Comparison of ENCODE assay signal across 26 cellular contexts in the genomic region with DNA sequence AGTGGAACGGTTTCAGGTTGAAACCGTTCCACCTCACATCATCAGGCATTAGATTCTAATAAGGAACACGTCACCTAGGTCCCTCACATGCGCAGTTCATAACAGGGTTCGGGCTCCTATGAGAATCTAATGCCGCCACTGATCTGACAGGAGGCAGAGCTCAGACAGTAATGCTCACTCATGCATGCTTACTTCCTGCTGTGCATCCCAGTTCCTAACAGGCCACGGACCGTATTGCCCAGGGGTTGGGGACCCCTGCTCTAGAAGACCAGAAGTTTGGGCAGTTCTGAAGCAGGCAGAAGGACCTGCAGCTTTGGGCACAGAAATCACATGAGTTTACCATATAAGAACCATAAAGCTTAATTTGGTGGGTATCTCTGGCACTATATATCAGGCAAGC.
"Had no signal": no experiment of that assay in that cellular context is flagged by ENCODE, and none has a peak within 500 bp of the region (broad histone marks: within the 10 kb centered on the region; RNA-seq: fewer than 3 reads in every experiment).

No MANE protein-coding gene starts in this region.

- H3K27me3 ChIP-seq: brain microvascular endothelial cell, cardiac muscle cell, Peyer's patch, SJSA1 had no signal

- H3K27me3 Mint-ChIP-seq: activated CD4-positive, alpha-beta T cell treated with anti-CD3 and anti-CD28 coated beads, Interleukin-2, amount 10 ng/mL, durations not matched to agents 24 days and 14 days had no signal

- H3K9me3 Mint-ChIP-seq: activated CD4-positive, alpha-beta T cell treated with anti-CD3 and anti-CD28 coated beads, Interleukin-2, amount 10 ng/mL, durations not matched to agents 24 days and 14 days; activated naive CD4-positive, alpha-beta T cell treated with anti-CD3 and anti-CD28 coated beads for 36 hours; activated T-cell treated with anti-CD3 and anti-CD28 coated beads, Interleukin-2, amount 50 U/mL, for 4 hours; WTC11 had no signal

- H3K4me3 Mint-ChIP-seq: activated CD4-positive, alpha-beta T cell treated with anti-CD3 and anti-CD28 coated beads, Interleukin-2, amount 10 ng/mL, durations not matched to agents 24 days and 14 days; activated CD8-positive, alpha-beta memory T cell treated with anti-CD3 and anti-CD28 coated beads, Interleukin-2, amount 10 ng/mL, durations not matched to agents 7 days and 5 days; activated naive CD4-positive, alpha-beta T cell treated with anti-CD3 and anti-CD28 coated beads for 36 hours; activated naive CD8-positive, alpha-beta T cell; activated T-cell treated with anti-CD3 and anti-CD28 coated beads, Interleukin-2, amount 50 U/mL, for 4 hours; T-helper 17 cell; WTC11 had no signal

- H3K27ac Mint-ChIP-seq: activated CD4-positive, alpha-beta T cell treated with anti-CD3 and anti-CD28 coated beads, Interleukin-2, amount 10 ng/mL, durations not matched to agents 24 days and 14 days; activated CD8-positive, alpha-beta memory T cell treated with anti-CD3 and anti-CD28 coated beads, Interleukin-2, amount 10 ng/mL, durations not matched to agents 7 days and 5 days; activated naive CD4-positive, alpha-beta T cell treated with anti-CD3 and anti-CD28 coated beads for 36 hours; activated naive CD8-positive, alpha-beta T cell; T-helper 17 cell; WTC11 had no signal

- H3K36me3 Mint-ChIP-seq: activated CD8-positive, alpha-beta memory T cell treated with anti-CD3 and anti-CD28 coated beads, Interleukin-2, amount 10 ng/mL, durations not matched to agents 7 days and 5 days; activated naive CD8-positive, alpha-beta T cell; WTC11 had no signal

- ATAC-seq: activated CD8-positive, alpha-beta memory T cell treated with anti-CD3 and anti-CD28 coated beads, Interleukin-2, amount 10 ng/mL, durations not matched to agents 7 days and 5 days; activated T-cell treated with anti-CD3 and anti-CD28 coated beads, Interleukin-2, amount 50 U/mL, for 4 hours; SK-N-SH treated with all-trans-retinoic acid at 6 μM for 48 hours; T-helper 17 cell; WTC11 had no signal

- H3K27ac ChIP-seq: brain microvascular endothelial cell, cardiac muscle cell, Peyer's patch, SJSA1 had no signal

- DNase-seq: activated CD4-positive, alpha-beta T cell treated with anti-CD3 and anti-CD28 coated beads for 1 hour; activated CD4-positive, alpha-beta T cell treated with anti-CD3 and anti-CD28 coated beads, Interleukin-2, amount 10 ng/mL, durations not matched to agents 24 days and 14 days; activated CD4-positive, alpha-beta T cell treated with anti-CD3 and anti-CD28 coated beads, Interleukin-2, amount 50 U/mL, for 48 hours; activated CD8-positive, alpha-beta memory T cell treated with anti-CD3 and anti-CD28 coated beads, Interleukin-2, amount 10 ng/mL, durations not matched to agents 7 days and 5 days; activated gamma-delta T cell; activated naive CD4-positive, alpha-beta T cell treated with anti-CD3 and anti-CD28 coated beads for 36 hours; activated T-cell treated with anti-CD3 and anti-CD28 coated beads, Interleukin-2, amount 50 U/mL, for 4 hours; amygdala; brain microvascular endothelial cell; KG1; NCI-H1048; NCI-H146; NCI-H1930; NCI-H345; NCI-H510A; NCI-H526 treated with DMSO at 0.1 percent for 48 hours; NK-92 treated with Interleukin-12 subunit alpha and Interleukin-12 subunit beta, amount 100 ng/mL, for 24 hours; Peyer's patch; SHP77; T-helper 17 cell; T-helper 9 cell had no signal

- H3K36me3 ChIP-seq: brain microvascular endothelial cell, cardiac muscle cell, Peyer's patch, SJSA1 had no signal

- H3K9me3 ChIP-seq: Peyer's patch, SJSA1 had no signal

- H3K4me3 ChIP-seq: cardiac muscle cell, Peyer's patch, SJSA1 had no signal
